22 cellular contexts compared by ENCODE assay signal in genomic region chr22:46917702-46918101, GRCh38.
DNase-seq lines count a peak whose midpoint lies in the region; ATAC-seq and TF ChIP-seq lines count a peak whose summit lies in the region.
"Had no signal": no experiment of that assay in that cellular context is flagged by ENCODE, and none has a peak within 500 bp of the region (broad histone marks: within the 10 kb centered on the region; RNA-seq: fewer than 3 reads in every experiment).

No MANE protein-coding gene starts in this region.

- H3K36me3 ChIP-seq in endodermal cell (ENCODE audit: control insufficient read depth, insufficient read depth, low read length): peaks cover 24% of the 10 kb centered on the region
- H3K36me3 ChIP-seq: HAP-1 had no signal

- H3K4me3 Mint-ChIP-seq in WTC11: no peak overlapping the region
- H3K4me3 Mint-ChIP-seq in endodermal cell: no peak overlapping the region
- H3K4me3 Mint-ChIP-seq in stimulated activated effector memory CD8-positive, alpha-beta T cell treated with anti-CD3 and anti-CD28 coated beads, Interleukin-12 subunit alpha, Interleukin-12 subunit beta, amount 100 ng/mL, for 72 hours: no peak overlapping the region
- H3K4me3 Mint-ChIP-seq in activated T-helper 1 cell treated with anti-CD3 and anti-CD28 coated beads, Interleukin-12 subunit alpha, Interleukin-12 subunit beta, Interleukin-2, Interleukin-4 antibody, amounts not matched to agents 30 ng/mL and 10 ng/mL and 1 ng/mL, durations not matched to agents 14 hours and 24 hours and 36 hours: no peak overlapping the region
- H3K4me3 Mint-ChIP-seq: HFFc6 had no signal

- H3K9me3 ChIP-seq in endodermal cell (ENCODE audit: control insufficient read depth, low read length): peaks cover 8% of the 10 kb centered on the region

- ATAC-seq in WTC11: no peak
- ATAC-seq in stimulated activated effector memory CD8-positive, alpha-beta T cell treated with anti-CD3 and anti-CD28 coated beads, Interleukin-12 subunit alpha, Interleukin-12 subunit beta, amount 100 ng/mL, for 72 hours: no peak
- ATAC-seq in GM18870 (IDR thresholded peaks at IDR 0.05; ENCODE audit: unreplicated experiment): no peak
- ATAC-seq: K562 had no signal

- H3K4me1 Mint-ChIP-seq in WTC11 (no peaks in the 10 kb centered on the region), endodermal cell (peaks cover 8% of the 10 kb centered on the region)
- H3K4me1 Mint-ChIP-seq in stimulated activated effector memory CD8-positive, alpha-beta T cell treated with anti-CD3 and anti-CD28 coated beads, Interleukin-12 subunit alpha, Interleukin-12 subunit beta, amount 100 ng/mL, for 72 hours: peaks cover 32% of the 10 kb centered on the region
- H3K4me1 Mint-ChIP-seq in activated T-helper 1 cell treated with anti-CD3 and anti-CD28 coated beads, Interleukin-12 subunit alpha, Interleukin-12 subunit beta, Interleukin-2, Interleukin-4 antibody, amounts not matched to agents 30 ng/mL and 10 ng/mL and 1 ng/mL, durations not matched to agents 14 hours and 24 hours and 36 hours (ENCODE audit: low read depth): peaks cover 7% of the 10 kb centered on the region

- H3K36me3 Mint-ChIP-seq in WTC11 (peaks cover 17% of the 10 kb centered on the region), endodermal cell (ENCODE audit: low read depth) (peaks cover 49% of the 10 kb centered on the region)
- peaks cover 73% of the 10 kb centered on the region for H3K36me3 Mint-ChIP-seq in stimulated activated effector memory CD8-positive, alpha-beta T cell treated with anti-CD3 and anti-CD28 coated beads, Interleukin-12 subunit alpha, Interleukin-12 subunit beta, amount 100 ng/mL, for 72 hours
- peaks cover 29% of the 10 kb centered on the region for H3K36me3 Mint-ChIP-seq in activated T-helper 1 cell treated with anti-CD3 and anti-CD28 coated beads, Interleukin-12 subunit alpha, Interleukin-12 subunit beta, Interleukin-2, Interleukin-4 antibody, amounts not matched to agents 30 ng/mL and 10 ng/mL and 1 ng/mL, durations not matched to agents 14 hours and 24 hours and 36 hours (ENCODE audit: low read depth)

- H3K27ac Mint-ChIP-seq in WTC11: 0 out of 2 replicates have a peak overlapping the region, but pooled peaks have one; percentile 43
- peak overlapping the region; percentile 0 for H3K27ac Mint-ChIP-seq in endodermal cell
- H3K27ac Mint-ChIP-seq in stimulated activated effector memory CD8-positive, alpha-beta T cell treated with anti-CD3 and anti-CD28 coated beads, Interleukin-12 subunit alpha, Interleukin-12 subunit beta, amount 100 ng/mL, for 72 hours: peak overlapping the region; percentile 57
- H3K27ac Mint-ChIP-seq in activated T-helper 1 cell treated with anti-CD3 and anti-CD28 coated beads, Interleukin-12 subunit alpha, Interleukin-12 subunit beta, Interleukin-2, Interleukin-4 antibody, amounts not matched to agents 30 ng/mL and 10 ng/mL and 1 ng/mL, durations not matched to agents 14 hours and 24 hours and 36 hours: no peak overlapping the region
- H3K27ac Mint-ChIP-seq: HFFc6 had no signal

- H3K9me3 Mint-ChIP-seq in WTC11 (peaks cover 11% of the 10 kb centered on the region), endodermal cell (peaks cover 6% of the 10 kb centered on the region)
- H3K9me3 Mint-ChIP-seq in stimulated activated effector memory CD8-positive, alpha-beta T cell treated with anti-CD3 and anti-CD28 coated beads, Interleukin-12 subunit alpha, Interleukin-12 subunit beta, amount 100 ng/mL, for 72 hours: peaks cover 3% of the 10 kb centered on the region
- H3K9me3 Mint-ChIP-seq in activated T-helper 1 cell treated with anti-CD3 and anti-CD28 coated beads, Interleukin-12 subunit alpha, Interleukin-12 subunit beta, Interleukin-2, Interleukin-4 antibody, amounts not matched to agents 30 ng/mL and 10 ng/mL and 1 ng/mL, durations not matched to agents 14 hours and 24 hours and 36 hours: peaks cover 10% of the 10 kb centered on the region

- POLR2A ChIA-PET in WTC11 (lab: Charles Lee): no interaction called here

- WGBS in endodermal cell (ENCODE audit: insufficient coverage in 1 of 2, insufficient read length in 1 of 2), 2 experiments: 94 to 95% methylated on average over 14 of the region's 14 CpGs

- no peak overlapping the region for H3K9ac ChIP-seq in endodermal cell (ENCODE audit: extremely low read depth, low read length, poor library complexity, severe bottlenecking)
- H3K9ac ChIP-seq: GM23248 had no signal

- no peaks in the 10 kb centered on the region for H3K4me1 ChIP-seq in endodermal cell (ENCODE audit: control insufficient read depth, insufficient read depth, low read length)
- H3K4me1 ChIP-seq: HAP-1 had no signal

- H3K4me3 ChIP-seq in endodermal cell (ENCODE audit: low read length): no peak overlapping the region
- H3K4me3 ChIP-seq: GM23248, HAP-1, K562 had no signal

- H3K27me3 ChIP-seq in endodermal cell (ENCODE audit: control insufficient read depth, insufficient read depth, low read length, poor library complexity, severe bottlenecking): no peaks in the 10 kb centered on the region

- no peak for TF ChIP-seq CTCF in WTC11 (IDR thresholded peaks at IDR 0.05)
- TF ChIP-seq CTCF in endodermal cell (conservative IDR thresholded peaks at IDR 0.05): no peak

- H3K27ac ChIP-seq in endodermal cell (ENCODE audit: low read depth, low read length): no peak overlapping the region
- H3K27ac ChIP-seq: 22Rv1, GM23248 had no signal

- H3K27me3 Mint-ChIP-seq in WTC11 (ENCODE audit: low read depth) (no peaks in the 10 kb centered on the region), endodermal cell (ENCODE audit: insufficient read depth) (no peaks in the 10 kb centered on the region)
- no peaks in the 10 kb centered on the region for H3K27me3 Mint-ChIP-seq in activated T-helper 1 cell treated with anti-CD3 and anti-CD28 coated beads, Interleukin-12 subunit alpha, Interleukin-12 subunit beta, Interleukin-2, Interleukin-4 antibody, amounts not matched to agents 30 ng/mL and 10 ng/mL and 1 ng/mL, durations not matched to agents 14 hours and 24 hours and 36 hours (ENCODE audit: insufficient read depth)

- DNase-seq in activated CD8-positive, alpha-beta memory T cell treated with anti-CD3 and anti-CD28 coated beads for 24 hours: peak; percentile 45
- DNase-seq in activated CD8-positive, alpha-beta memory T cell treated with anti-CD3 and anti-CD28 coated beads, Interleukin-2, amount 50 U/mL, for 4 hours: no peak
- DNase-seq in WTC11 (ENCODE audit: low spot score) (no peak), endodermal cell (peak; percentile 32), anterior cingulate cortex (lab: John Stamatoyannopoulos, UW) (no peak)
- DNase-seq in stimulated activated effector memory CD8-positive, alpha-beta T cell treated with anti-CD3 and anti-CD28 coated beads, Interleukin-12 subunit alpha, Interleukin-12 subunit beta, amount 100 ng/mL, for 72 hours (ENCODE audit: low spot score in 2 of 2): no peak
- no peak for DNase-seq in activated T-helper 1 cell treated with anti-CD3 and anti-CD28 coated beads, Interleukin-12 subunit alpha, Interleukin-12 subunit beta, Interleukin-2, Interleukin-4 antibody, amounts not matched to agents 30 ng/mL and 10 ng/mL and 1 ng/mL, durations not matched to agents 14 hours and 24 hours and 36 hours (ENCODE audit: low spot score)
- DNase-seq: ACHN, GM23248, HFFc6, Kasumi-1, NCI-H1105, NCI-H146, NCI-H1930, NCI-H446, NCI-H524 treated with DMSO at 0.1 percent for 48 hours, NCI-H774, SIG-M5 had no signal

- intact Hi-C loops in activated T-helper 1 cell treated with anti-CD3 and anti-CD28 coated beads, Interleukin-12 subunit alpha, Interleukin-12 subunit beta, Interleukin-2, Interleukin-4 antibody, amounts not matched to agents 30 ng/mL and 10 ng/mL and 1 ng/mL, durations not matched to agents 14 hours and 24 hours and 36 hours (cut with micrococcal nuclease): no loop called here

- CTCF ChIA-PET in WTC11 (lab: Charles Lee): no interaction called here

TF ChIP-seq in WTC11, 78 proteins besides CTCF, POLR2A, EP300 and RAD21 (continues in another document):
- no peak for TF ChIP-seq SP1 (CRISPR knock-in tag; conservative IDR thresholded peaks at IDR 0.05)
- TF ChIP-seq TEAD1 (CRISPR knock-in tag; IDR thresholded peaks at IDR 0.05): no peak
- no peak for TF ChIP-seq NR3C1 (CRISPR knock-in tag; conservative IDR thresholded peaks at IDR 0.05; ENCODE audit: low read depth)
- no peak for TF ChIP-seq ZNF532 (CRISPR knock-in tag; IDR thresholded peaks at IDR 0.05; ENCODE audit: borderline replicate concordance)
- no peak for TF ChIP-seq ZMAT4 (CRISPR knock-in tag; IDR thresholded peaks at IDR 0.05)

Comparison
In these comparisons a context has a peak if more than half of its experiments do, and no peak if none do; other contexts are left out.
1. DNase-seq: peak in activated CD8-positive, alpha-beta memory T cell treated with anti-CD3 and anti-CD28 coated beads for 24 hours (single experiment) and endodermal cell (single experiment); none in activated CD8-positive, alpha-beta memory T cell treated with anti-CD3 and anti-CD28 coated beads, Interleukin-2, amount 50 U/mL, for 4 hours (single experiment), WTC11 (single experiment), stimulated activated effector memory CD8-positive, alpha-beta T cell treated with anti-CD3 and anti-CD28 coated beads, Interleukin-12 subunit alpha, Interleukin-12 subunit beta, amount 100 ng/mL, for 72 hours (0 of 2), anterior cingulate cortex (0 of 58) and activated T-helper 1 cell treated with anti-CD3 and anti-CD28 coated beads, Interleukin-12 subunit alpha, Interleukin-12 subunit beta, Interleukin-2, Interleukin-4 antibody, amounts not matched to agents 30 ng/mL and 10 ng/mL and 1 ng/mL, durations not matched to agents 14 hours and 24 hours and 36 hours (single experiment).